ENCODE assay signal across 19 cellular contexts in genomic region chr7:46970131-46970430, GRCh38.
"Had no signal": no experiment of that assay in that cellular context is flagged by ENCODE, and none has a peak within 500 bp of the region (broad histone marks: within the 10 kb centered on the region; RNA-seq: fewer than 3 reads in every experiment).

No MANE protein-coding gene starts in this region.

- H3K9me3 ChIP-seq: neutrophil, suprapubic skin had no signal

- H3K4me3 ChIP-seq: esophagus squamous epithelium, gastroesophageal sphincter, left ventricle myocardium inferior, lower lobe of right lung, suprapubic skin, tibial artery had no signal

- H3K27ac ChIP-seq: esophagus squamous epithelium, gastroesophageal sphincter, left ventricle myocardium inferior, lower lobe of right lung, neutrophil, suprapubic skin, tibial artery had no signal

- H3K36me3 Mint-ChIP-seq: naive thymus-derived CD4-positive, alpha-beta T cell had no signal

- ATAC-seq: gastroesophageal sphincter; lower lobe of right lung; naive thymus-derived CD4-positive, alpha-beta T cell; right cardiac atrium had no signal

- H3K4me1 ChIP-seq: esophagus squamous epithelium, gastroesophageal sphincter, left ventricle myocardium inferior, lower lobe of right lung, suprapubic skin had no signal

- FAIRE-seq: colon, small intestine had no signal

- H3K27ac Mint-ChIP-seq: naive thymus-derived CD4-positive, alpha-beta T cell had no signal

- DNase-seq: cerebellar nuclear complex; dermis blood vessel endothelial cell; esophagus squamous epithelium; foreskin fibroblast; glutamatergic neuron; left ventricle myocardium inferior; lower lobe of right lung; mesendoderm; naive thymus-derived CD4-positive, alpha-beta T cell; nephron progenitor cell; right cardiac atrium; small intestine; stimulated activated CD4-positive, alpha-beta T cell treated with anti-CD3 and anti-CD28 coated beads, Interleukin-12 subunit alpha, Interleukin-12 subunit beta, amount 100 ng/mL, for 4 hours; stimulated activated naive CD4-positive, alpha-beta T cell; tibial artery had no signal

- H3K27me3 ChIP-seq: esophagus squamous epithelium, gastroesophageal sphincter, neutrophil, suprapubic skin, tibial artery had no signal

- H3K4me1 Mint-ChIP-seq: naive thymus-derived CD4-positive, alpha-beta T cell had no signal

- H3K27me3 Mint-ChIP-seq: naive thymus-derived CD4-positive, alpha-beta T cell had no signal

- H3K4me3 Mint-ChIP-seq: naive thymus-derived CD4-positive, alpha-beta T cell; nephron progenitor cell had no signal

- H3K36me3 ChIP-seq: esophagus squamous epithelium, gastroesophageal sphincter, left ventricle myocardium inferior, lower lobe of right lung, neutrophil, suprapubic skin, tibial artery had no signal
